Comparison of ENCODE assay signal across 8 cellular contexts in the genomic region with DNA sequence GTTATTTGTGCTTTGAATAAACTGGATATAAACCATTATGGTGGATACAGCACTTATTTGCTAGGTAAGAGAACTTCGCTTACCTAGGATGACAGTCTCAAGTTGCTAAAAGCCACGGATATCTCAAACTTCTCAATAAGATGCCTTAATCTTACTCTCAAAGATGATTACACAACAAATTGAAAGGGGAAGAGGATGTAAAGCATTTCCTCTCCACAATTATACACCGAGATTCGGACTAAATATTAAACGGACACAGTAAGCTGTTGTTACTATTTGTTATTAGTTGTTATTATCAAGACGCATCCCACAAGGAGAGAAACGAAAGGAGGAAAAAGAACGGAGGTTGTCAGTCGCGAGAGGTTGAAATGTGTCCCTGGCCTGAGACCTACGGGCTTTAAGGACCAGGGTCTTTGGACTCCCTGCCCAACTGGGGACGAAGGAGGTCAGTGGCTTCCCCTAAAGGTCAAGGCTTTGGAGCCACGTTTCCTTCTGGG. TPM values are rescaled to one million over a fixed set of nuclear protein-coding genes. Genes with fewer than 3 reads are reported as not detected.
DNase-seq lines count a peak whose midpoint lies in the region; ATAC-seq and TF ChIP-seq lines count a peak whose summit lies in the region.

No MANE protein-coding gene starts in this region.

- H3K27ac ChIP-seq in MM.1S (ENCODE audit: low read length) = peak overlapping the region; percentile 57; the same call in 1 of the 2 replicates
- peak overlapping the region; percentile 92 to 95 (median 93) for H3K27ac ChIP-seq in right lobe of liver
- H3K27ac ChIP-seq in tibial nerve = peak overlapping the region; percentile 86 to 97 (median 94)

- TF ChIP-seq POLR2A in right lobe of liver (IDR thresholded peaks at IDR 0.05) = no peak
- TF ChIP-seq POLR2A in tibial nerve (IDR thresholded peaks at IDR 0.05) = no peak

- H3K4me3 ChIP-seq in MM.1S (ENCODE audit: low read length) = peak overlapping the region; percentile 80
- H3K4me3 ChIP-seq in right lobe of liver = peak overlapping the region; percentile 77 to 87 (median 78)
- peak overlapping the region; percentile 78 to 94 (median 82) for H3K4me3 ChIP-seq in tibial nerve

- peak overlapping the region; percentile 99 for H3K27ac Mint-ChIP-seq in activated CD4-positive, alpha-beta T cell treated with anti-CD3 and anti-CD28 coated beads, Interleukin-2, amount 10 ng/mL, durations not matched to agents 24 days and 14 days
- H3K27ac Mint-ChIP-seq in MCF 10A (ENCODE audit: low read depth, unreplicated experiment) = peak overlapping the region; percentile 96

- H3K36me3 Mint-ChIP-seq in activated CD4-positive, alpha-beta T cell treated with anti-CD3 and anti-CD28 coated beads, Interleukin-2, amount 10 ng/mL, durations not matched to agents 24 days and 14 days (ENCODE audit: low read depth) = peaks cover 9% of the 10 kb centered on the region
- H3K36me3 Mint-ChIP-seq in MCF 10A (ENCODE audit: insufficient read depth, unreplicated experiment) = peaks cover 13% of the 10 kb centered on the region

- H2AFZ ChIP-seq in MM.1S (ENCODE audit: low read length) = peak overlapping the region; percentile 84

- no peaks in the 10 kb centered on the region for H4K20me1 ChIP-seq in MM.1S (ENCODE audit: insufficient read depth, low read length)

- H3K27me3 Mint-ChIP-seq in activated CD4-positive, alpha-beta T cell treated with anti-CD3 and anti-CD28 coated beads, Interleukin-2, amount 10 ng/mL, durations not matched to agents 24 days and 14 days = no peaks in the 10 kb centered on the region
- no peaks in the 10 kb centered on the region for H3K27me3 Mint-ChIP-seq in MCF 10A (ENCODE audit: insufficient read depth, unreplicated experiment)

- peak overlapping the region; percentile 96 for H3K4me3 Mint-ChIP-seq in activated CD4-positive, alpha-beta T cell treated with anti-CD3 and anti-CD28 coated beads, Interleukin-2, amount 10 ng/mL, durations not matched to agents 24 days and 14 days
- H3K4me3 Mint-ChIP-seq in MCF 10A (ENCODE audit: unreplicated experiment) = peak overlapping the region; percentile 94

- intact Hi-C loops in activated CD4-positive, alpha-beta T cell treated with anti-CD3 and anti-CD28 coated beads, Interleukin-2, amount 10 ng/mL, durations not matched to agents 24 days and 14 days (cut with micrococcal nuclease) = loop anchor here (10.0 kb wide), 2 partner anchors 285 to 435 kb away; partner anchors contain the start of genes TTBK2 and VPS39
- intact Hi-C loops in MCF 10A (cut with micrococcal nuclease) (loop anchor here (10.0 kb wide), 2 partner anchors 165 to 215 kb away; partner anchors contain the start of genes GANC and TMEM87A), right lobe of liver (cut with DNase I) (no loop called here)

- no peak for TF ChIP-seq CTCF in MM.1S (IDR thresholded peaks at IDR 0.05; ENCODE audit: low read length)
- TF ChIP-seq CTCF in MCF 10A (IDR thresholded peaks at IDR 0.05; ENCODE audit: unreplicated experiment) = no peak
- no peak for TF ChIP-seq CTCF in right lobe of liver (IDR thresholded peaks at IDR 0.05)
- TF ChIP-seq CTCF in tibial nerve (IDR thresholded peaks at IDR 0.05) = no peak

- peak overlapping the region; percentile 79 for H3K4me2 ChIP-seq in MM.1S (ENCODE audit: low read depth, low read length)

- H3K4me1 ChIP-seq in MM.1S (ENCODE audit: low read length) = peaks cover 12% of the 10 kb centered on the region; the same call in 1 of the 2 replicates
- H3K4me1 ChIP-seq in right lobe of liver = peaks cover 0 to 25% (median 0%) of the 10 kb centered on the region in 4 donors
- H3K4me1 ChIP-seq in tibial nerve = peaks cover 0 to 47% (median 20%) of the 10 kb centered on the region in 4 donors

- peaks cover 49% of the 10 kb centered on the region for H3K79me2 ChIP-seq in MM.1S (ENCODE audit: low read length)

- no peaks in the 10 kb centered on the region for H3K9me3 ChIP-seq in MM.1S (replicated peaks; ENCODE audit: insufficient read depth, low read length)
- H3K9me3 ChIP-seq in right lobe of liver = no peaks in the 10 kb centered on the region
- no peaks in the 10 kb centered on the region for H3K9me3 ChIP-seq in tibial nerve

- H3K9ac ChIP-seq in MM.1S (ENCODE audit: low read length) = peak overlapping the region; percentile 79

- 4% methylated on average over 11 of the region's 13 CpGs for WGBS in right lobe of liver (ENCODE audit: insufficient coverage, low coverage, low lambda C conversion rate, missing lambda C conversion rate)
- WGBS in tibial nerve, 2 donors = 3 to 5% methylated on average over 13 of the region's 13 CpGs

- peak in 3 of 4 donors; percentile 3 to 5 (median 4) for ATAC-seq in right lobe of liver

- BruUV-seq in MCF 10A (replicated peaks; lab: Mats Ljungman, UMichigan) = TSS peak; percentile 39

- H3K36me3 ChIP-seq in MM.1S (replicated peaks; ENCODE audit: insufficient read depth, low read length) (no peaks in the 10 kb centered on the region), right lobe of liver (no peaks in the 10 kb centered on the region), tibial nerve (no peaks in the 10 kb centered on the region)

- TF ChIP-seq EP300 in tibial nerve (IDR thresholded peaks at IDR 0.05) = no peak

- no peaks in the 10 kb centered on the region for H3F3A ChIP-seq in MM.1S (ENCODE audit: insufficient read depth, low read length)

- CTCF ChIA-PET in MCF 10A (lab: Yijun Ruan, JAX) = interaction anchor here (0.5 to 0.9 kb wide), 4 partner anchors 18 to 752 kb away, joined by 3 read pairs; no protein-coding TSS in a partner anchor

- no peaks in the 10 kb centered on the region for H3K9me2 ChIP-seq in MM.1S (replicated peaks; ENCODE audit: insufficient read depth, low read length)

- H3K9me3 Mint-ChIP-seq in activated CD4-positive, alpha-beta T cell treated with anti-CD3 and anti-CD28 coated beads, Interleukin-2, amount 10 ng/mL, durations not matched to agents 24 days and 14 days = no peaks in the 10 kb centered on the region
- no peaks in the 10 kb centered on the region for H3K9me3 Mint-ChIP-seq in MCF 10A (ENCODE audit: unreplicated experiment)

- POLR2A ChIA-PET in MCF 10A (lab: Yijun Ruan, JAX) = interaction anchor here (0.6 to 3.2 kb wide), 21 partner anchors 8 to 1259 kb away, joined by 3 to 43 read pairs (median 5); partner anchors contain the start of genes CHP1, HAUS2, LRRC57 and STARD9

- H3K4me1 Mint-ChIP-seq in activated CD4-positive, alpha-beta T cell treated with anti-CD3 and anti-CD28 coated beads, Interleukin-2, amount 10 ng/mL, durations not matched to agents 24 days and 14 days = peaks cover 41% of the 10 kb centered on the region
- H3K4me1 Mint-ChIP-seq in MCF 10A (ENCODE audit: insufficient read depth, unreplicated experiment) = peaks cover 22% of the 10 kb centered on the region

- H3K27me3 ChIP-seq in MM.1S (replicated peaks; ENCODE audit: insufficient read depth, low read length) (no peaks in the 10 kb centered on the region), right lobe of liver (no peaks in the 10 kb centered on the region), tibial nerve (no peaks in the 10 kb centered on the region)

- no peak for DNase-seq in activated CD4-positive, alpha-beta T cell treated with anti-CD3 and anti-CD28 coated beads, Interleukin-2, amount 10 ng/mL, durations not matched to agents 24 days and 14 days
- DNase-seq in activated CD4-positive, alpha-beta T cell treated with anti-CD3 and anti-CD28 coated beads, Interleukin-2, amount 50 U/mL, for 4 hours = no peak
- peak; percentile 23 for DNase-seq in MM.1S
- no peak for DNase-seq in MCF 10A (ENCODE audit: unreplicated experiment)
- DNase-seq in right lobe of liver = no peak
- no peak for DNase-seq in tibial nerve (ENCODE audit: low spot score in 2 of 2)
- DNase-seq in NCI-H1105 treated with DMSO at 0.1 percent for 48 hours (lab: John Stamatoyannopoulos, UW) = no peak
- DNase-seq in globus pallidus (ENCODE audit: low spot score) = no peak

RNA-seq across cellular contexts. Expression of gene ZNF106, which starts 0.6 kb away (rescaled TPM):
- total RNA-seq in activated CD4-positive, alpha-beta T cell treated with anti-CD3 and anti-CD28 coated beads, Interleukin-2, amount 10 ng/mL, durations not matched to agents 24 days and 14 days = 62.1 and 66.3 TPM in 2 replicates
- 54.2 and 61.4 TPM in 2 replicates for total RNA-seq in MCF 10A (2022)
- total RNA-seq in right lobe of liver = 10 to 100 TPM; 17.5 to 24.5 (median 20.0) TPM
- 10 to 100 TPM; 54.5 to 92.9 (median 63.9) TPM for total RNA-seq in tibial nerve

RNA-seq across cellular contexts. Expression of gene SNAP23, which starts 5.1 kb away (rescaled TPM):
- total RNA-seq in activated CD4-positive, alpha-beta T cell treated with anti-CD3 and anti-CD28 coated beads, Interleukin-2, amount 10 ng/mL, durations not matched to agents 24 days and 14 days = 74.0 and 84.5 TPM in 2 replicates
- 47.4 and 65.7 TPM in 2 replicates for total RNA-seq in MCF 10A (2022)
- total RNA-seq in right lobe of liver = 10 to 100 TPM; 20.7 to 30.9 (median 26.9) TPM
- 10 to 100 TPM; 54.0 to 77.9 (median 64.0) TPM for total RNA-seq in tibial nerve

RNA-seq across cellular contexts. Expression of gene LRRC57, which starts 58.3 kb away (rescaled TPM):
- total RNA-seq in activated CD4-positive, alpha-beta T cell treated with anti-CD3 and anti-CD28 coated beads, Interleukin-2, amount 10 ng/mL, durations not matched to agents 24 days and 14 days = 19.0 and 21.1 TPM in 2 replicates
- total RNA-seq in MCF 10A (2022) (18.3 and 24.7 TPM in 2 replicates), right lobe of liver (10 to 100 TPM in 3 of 6 experiments, 1 to 10 TPM in 3; 8.5 to 10.8 (median 10.1) TPM), tibial nerve (10 to 100 TPM; 16.1 to 29.5 (median 21.6) TPM)

RNA-seq across cellular contexts. Expression of gene HAUS2, which starts 58.3 kb away (rescaled TPM):
- 41.1 and 48.0 TPM in 2 replicates for total RNA-seq in activated CD4-positive, alpha-beta T cell treated with anti-CD3 and anti-CD28 coated beads, Interleukin-2, amount 10 ng/mL, durations not matched to agents 24 days and 14 days
- total RNA-seq in MCF 10A (2022) (22.6 and 29.6 TPM in 2 replicates), right lobe of liver (10 to 100 TPM in 3 of 6 experiments, 1 to 10 TPM in 3; 5.8 to 19.5 (median 8.6) TPM), tibial nerve (10 to 100 TPM; 17.1 to 29.1 (median 24.2) TPM)

Comparison
In these comparisons a context has a peak if more than half of its experiments do, and no peak if none do; other contexts are left out.
1. intact Hi-C loops: an anchor here in activated CD4-positive, alpha-beta T cell treated with anti-CD3 and anti-CD28 coated beads, Interleukin-2, amount 10 ng/mL, durations not matched to agents 24 days and 14 days (10.0 kb wide) and MCF 10A (10.0 kb wide); none called in right lobe of liver.